1 cellular context compared by ENCODE assay signal in genomic region chr11:22875869-22876473, GRCh38.
TF ChIP-seq lines count a peak whose summit lies in the region.

No MANE protein-coding gene starts in this region.

TF ChIP-seq in K562, 482 proteins besides CTCF, POLR2A, EP300 and RAD21 (continued from another document):
- TF ChIP-seq DEAF1 (CRISPR knock-in tag; IDR thresholded peaks at IDR 0.05): peak; percentile 64
- TF ChIP-seq FOXK1 (CRISPR knock-in tag; IDR thresholded peaks at IDR 0.05; ENCODE audit: borderline replicate concordance): no peak
- no peak for TF ChIP-seq JUND (IDR thresholded peaks at IDR 0.05; ENCODE audit: borderline replicate concordance, low read depth, low read length)
- no peak for TF ChIP-seq JUND (tag; IDR thresholded peaks at IDR 0.05; ENCODE audit: borderline replicate concordance, low read depth, low read length)
- no peak for TF ChIP-seq MED1 (CRISPR knock-in tag; IDR thresholded peaks at IDR 0.05; ENCODE audit: borderline replicate concordance)
- TF ChIP-seq SP1 (CRISPR knock-in tag; IDR thresholded peaks at IDR 0.05): no peak
- TF ChIP-seq L3MBTL2 (IDR thresholded peaks at IDR 0.05): no peak
- no peak for TF ChIP-seq CREBBP (IDR thresholded peaks at IDR 0.05; ENCODE audit: low read depth, low read length)
- TF ChIP-seq PBX2 (CRISPR knock-in tag; IDR thresholded peaks at IDR 0.05; ENCODE audit: low read depth): no peak
- no peak for TF ChIP-seq PBX2 (tag; conservative IDR thresholded peaks at IDR 0.05; ENCODE audit: low read depth)
- no peak for TF ChIP-seq E2F4 (CRISPR knock-in tag; IDR thresholded peaks at IDR 0.05; ENCODE audit: low read depth)
- no peak for TF ChIP-seq ETS1 (conservative IDR thresholded peaks at IDR 0.05; ENCODE audit: control insufficient read depth, low read depth, low read length)
- no peak for TF ChIP-seq MLLT1 (IDR thresholded peaks at IDR 0.05)
- 0 out of 2 replicates have a peak, but pooled peaks have one; percentile 56 for TF ChIP-seq ARID3A (IDR thresholded peaks at IDR 0.05; ENCODE audit: borderline replicate concordance, low read depth, low read length)
- no peak for TF ChIP-seq ZNF12 (CRISPR knock-in tag; IDR thresholded peaks at IDR 0.05)
- no peak for TF ChIP-seq USF1 (CRISPR knock-in tag; IDR thresholded peaks at IDR 0.05)
- TF ChIP-seq GABPB2 (CRISPR knock-in tag; conservative IDR thresholded peaks at IDR 0.05): no peak
- TF ChIP-seq ZBTB7A (IDR thresholded peaks at IDR 0.05; ENCODE audit: borderline replicate concordance, control insufficient read depth, low read depth, low read length): no peak
- TF ChIP-seq HIVEP1 (CRISPR knock-in tag; IDR thresholded peaks at IDR 0.05): no peak
